1 cellular context compared by ENCODE assay signal in the genomic region with DNA sequence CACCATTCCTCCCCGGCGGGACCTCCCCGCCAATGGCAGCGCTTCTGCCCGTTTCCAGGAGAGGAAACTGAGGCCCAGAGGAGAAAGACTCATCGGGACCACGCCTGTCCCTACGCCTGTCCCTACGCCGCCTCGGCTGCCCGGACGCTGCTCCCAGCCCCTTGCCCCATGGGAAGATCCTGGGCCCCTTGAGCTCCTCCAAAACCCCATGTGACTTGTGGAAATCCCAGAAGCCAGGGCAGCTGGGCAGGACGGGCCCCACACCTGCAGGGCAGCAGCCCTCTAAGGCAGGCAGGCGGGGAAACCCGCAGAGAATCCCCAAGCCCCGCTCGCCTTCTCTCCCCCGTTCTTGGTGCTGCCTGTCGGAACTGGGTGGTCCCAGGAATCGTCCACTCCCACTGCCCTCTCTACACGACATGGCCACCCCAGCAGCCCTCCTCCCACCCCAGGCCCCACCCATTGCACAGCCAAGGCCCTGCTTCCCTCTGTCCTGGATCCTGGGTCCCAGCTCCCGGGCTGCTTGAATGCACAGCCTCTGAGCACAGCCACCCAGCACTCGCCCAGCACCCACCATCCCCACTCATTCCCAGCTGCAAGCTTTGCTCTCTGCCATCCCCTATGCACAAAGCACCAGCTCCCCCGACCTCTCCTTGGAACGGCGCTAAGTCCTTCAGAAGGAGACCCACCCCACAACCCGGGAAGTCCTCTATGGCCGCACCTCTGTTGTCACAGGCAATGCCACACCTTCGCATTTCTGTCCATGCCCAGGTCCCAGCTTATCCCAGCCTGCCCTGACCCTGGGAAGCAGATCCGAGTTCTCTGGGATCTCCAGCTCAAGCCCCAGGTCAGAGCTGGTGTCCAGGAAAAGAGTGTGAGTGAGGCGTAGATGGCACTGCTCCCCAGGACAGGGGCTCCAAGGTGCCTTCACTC.
TF ChIP-seq lines count a peak whose summit lies in the region.

No MANE protein-coding gene starts in this region.

TF ChIP-seq in SK-N-SH treated with all-trans-retinoic acid at 6 μM for 48 hours, 23 proteins besides CTCF, POLR2A, EP300 and RAD21 (continued from another document):
- TF ChIP-seq PPARA (CRISPR knock-in tag; IDR thresholded peaks at IDR 0.05; ENCODE audit: borderline replicate concordance) (no peak), BACH2 (CRISPR knock-in tag; IDR thresholded peaks at IDR 0.05; ENCODE audit: borderline replicate concordance) (no peak)
- TF ChIP-seq, protein P1, sequence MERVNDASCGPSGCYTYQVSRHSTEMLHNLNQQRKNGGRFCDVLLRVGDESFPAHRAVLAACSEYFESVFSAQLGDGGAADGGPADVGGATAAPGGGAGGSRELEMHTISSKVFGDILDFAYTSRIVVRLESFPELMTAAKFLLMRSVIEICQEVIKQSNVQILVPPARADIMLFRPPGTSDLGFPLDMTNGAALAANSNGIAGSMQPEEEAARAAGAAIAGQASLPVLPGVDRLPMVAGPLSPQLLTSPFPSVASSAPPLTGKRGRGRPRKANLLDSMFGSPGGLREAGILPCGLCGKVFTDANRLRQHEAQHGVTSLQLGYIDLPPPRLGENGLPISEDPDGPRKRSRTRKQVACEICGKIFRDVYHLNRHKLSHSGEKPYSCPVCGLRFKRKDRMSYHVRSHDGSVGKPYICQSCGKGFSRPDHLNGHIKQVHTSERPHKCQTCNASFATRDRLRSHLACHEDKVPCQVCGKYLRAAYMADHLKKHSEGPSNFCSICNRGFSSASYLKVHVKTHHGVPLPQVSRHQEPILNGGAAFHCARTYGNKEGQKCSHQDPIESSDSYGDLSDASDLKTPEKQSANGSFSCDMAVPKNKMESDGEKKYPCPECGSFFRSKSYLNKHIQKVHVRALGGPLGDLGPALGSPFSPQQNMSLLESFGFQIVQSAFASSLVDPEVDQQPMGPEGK (CRISPR knock-in tag; IDR thresholded peaks at IDR 0.05; ENCODE audit: borderline replicate concordance): no peak
